In genomic region chr11:133136376-133136775, GRCh38 we compare ENCODE assay signal across 28 cellular contexts.
"Had no signal": no experiment of that assay in that cellular context is flagged by ENCODE, and none has a peak within 500 bp of the region (broad histone marks: within the 10 kb centered on the region; RNA-seq: fewer than 3 reads in every experiment).

No MANE protein-coding gene starts in this region.

- H3K36me3 Mint-ChIP-seq: mesothelial cell of epicardium; natural killer cell; stimulated activated memory B cell treated with anti-CD40 and anti-IgM and Interleukin-4, amounts not matched to agents 10 μg/mL and 1 μg/mL and 100 μg/mL, for 72 hours; type B pancreatic cell had no signal

- H3K27me3 Mint-ChIP-seq: stimulated activated memory B cell treated with anti-CD40 and anti-IgM and Interleukin-4, amounts not matched to agents 10 μg/mL and 1 μg/mL and 100 μg/mL, for 72 hours had no signal

- H3K4me1 ChIP-seq: lower lobe of right lung, right atrium auricular region, vagina had no signal

- H3K27ac Mint-ChIP-seq: mesothelial cell of epicardium; natural killer cell; nephron progenitor cell; progenitor cell of endocrine pancreas; stimulated activated memory B cell treated with anti-CD40 and anti-IgM and Interleukin-4, amounts not matched to agents 10 μg/mL and 1 μg/mL and 100 μg/mL, for 72 hours; stimulated activated naive CD8-positive, alpha-beta T cell treated with anti-CD3 and anti-CD28 coated beads, Interleukin-15, amount 100 ng/mL, for 72 hours; type B pancreatic cell had no signal

- H3K36me3 ChIP-seq: lower lobe of right lung, ovary, right atrium auricular region, tibial nerve, vagina had no signal

- H3K9me3 Mint-ChIP-seq: mesothelial cell of epicardium had no signal

- H3K9me3 ChIP-seq: lower lobe of right lung, ovary, right atrium auricular region, tibial nerve, vagina had no signal

- H3K4me3 ChIP-seq: lower lobe of right lung, ovary, right atrium auricular region, skin epidermis, tibial nerve, vagina had no signal

- DNase-seq: hypothalamus; kidney glomerular epithelial cell; left cardiac atrium; lower lobe of right lung; mammary epithelial cell; mesenchymal stem cell; naive B cell; natural killer cell; nephron progenitor cell; ovary; stimulated activated CD4-positive, alpha-beta T cell treated with anti-CD3 and anti-CD28 coated beads, Interleukin-12 subunit alpha, Interleukin-12 subunit beta, amount 100 ng/mL, for 4 hours; stimulated activated CD4-positive, alpha-beta T cell treated with anti-CD3 and anti-CD28 coated beads, Interleukin-15, amount 100 ng/mL, for 24 hours; stimulated activated CD4-positive, alpha-beta T cell treated with anti-CD3 and anti-CD28 coated beads, Interleukin-4, amount 100 ng/mL, for 4 hours; stimulated activated CD8-positive, alpha-beta memory T cell treated with anti-CD3 and anti-CD28 coated beads, Interleukin-4, amount 100 ng/mL, for 48 hours; stimulated activated naive CD4-positive, alpha-beta T cell treated with Interleukin-2 at 50 U/mL for 16 hours; stimulated activated naive CD8-positive, alpha-beta T cell treated with anti-CD3 and anti-CD28 coated beads, Interleukin-15, amount 100 ng/mL, for 72 hours; substantia nigra had no signal

- H3K27ac ChIP-seq: lower lobe of right lung, ovary, right atrium auricular region, skin epidermis, tibial nerve, vagina had no signal

- H3K27me3 ChIP-seq: ovary, right atrium auricular region, tibial nerve, vagina had no signal

- FAIRE-seq: keratinocyte had no signal

- ATAC-seq: left cardiac atrium; left lobe of liver; lower lobe of right lung; natural killer cell; sciatic nerve; stimulated activated memory B cell treated with anti-CD40 and anti-IgM and Interleukin-4, amounts not matched to agents 10 μg/mL and 1 μg/mL and 100 μg/mL, for 72 hours; stimulated activated naive CD8-positive, alpha-beta T cell treated with anti-CD3 and anti-CD28 coated beads, Interleukin-15, amount 100 ng/mL, for 72 hours had no signal

- H3K4me1 Mint-ChIP-seq: mesothelial cell of epicardium; naive B cell; nephron progenitor cell; stimulated activated memory B cell treated with anti-CD40 and anti-IgM and Interleukin-4, amounts not matched to agents 10 μg/mL and 1 μg/mL and 100 μg/mL, for 72 hours; stimulated activated naive CD8-positive, alpha-beta T cell treated with anti-CD3 and anti-CD28 coated beads, Interleukin-15, amount 100 ng/mL, for 72 hours had no signal

- H3K4me3 Mint-ChIP-seq: mesothelial cell of epicardium; naive B cell; natural killer cell; nephron progenitor cell; stimulated activated memory B cell treated with anti-CD40 and anti-IgM and Interleukin-4, amounts not matched to agents 10 μg/mL and 1 μg/mL and 100 μg/mL, for 72 hours; stimulated activated naive CD8-positive, alpha-beta T cell treated with anti-CD3 and anti-CD28 coated beads, Interleukin-15, amount 100 ng/mL, for 72 hours; type B pancreatic cell had no signal
